9 cellular contexts compared by ENCODE assay signal in the genomic region with DNA sequence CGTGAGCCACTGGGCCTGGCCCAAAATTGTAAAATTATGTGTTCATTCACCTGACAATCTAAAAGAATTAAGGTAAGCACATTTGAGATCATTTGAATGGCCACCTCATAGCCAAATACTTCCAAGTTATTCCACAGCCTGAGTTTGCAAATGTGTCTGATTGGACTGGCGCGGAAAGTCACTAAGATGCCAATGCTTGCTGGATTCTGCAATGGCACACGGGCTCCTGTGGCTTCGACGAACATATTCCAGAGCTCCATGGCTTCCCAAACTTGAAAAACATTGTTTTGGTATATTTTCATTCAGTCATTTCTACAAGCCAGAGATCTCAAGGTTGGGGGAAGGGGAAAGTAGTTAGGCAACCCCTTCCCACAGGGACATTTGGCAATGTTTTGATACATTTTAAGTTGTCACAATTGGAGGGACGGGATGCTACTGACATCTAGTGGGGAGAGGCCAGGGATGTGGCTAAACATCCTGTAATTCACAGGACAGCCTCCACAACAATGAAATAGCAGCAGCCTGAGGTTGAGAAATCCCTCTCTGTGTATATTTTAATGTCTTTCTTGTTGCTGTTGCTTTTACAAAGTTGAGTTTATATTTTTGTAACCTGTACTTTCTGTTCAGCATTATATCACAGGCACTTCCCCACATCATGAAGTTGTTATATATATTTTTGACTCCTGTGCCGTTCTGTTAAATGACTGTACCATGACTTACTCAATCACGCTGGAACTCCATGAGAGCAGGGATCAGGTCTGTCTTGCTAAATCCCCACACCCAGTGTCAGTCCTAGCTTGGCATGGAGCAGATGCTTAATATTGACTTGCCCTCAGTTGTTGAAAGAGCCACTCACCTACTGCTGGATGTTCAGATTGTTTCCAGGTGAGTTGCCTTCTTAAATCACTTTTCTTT. TPM values are rescaled to one million over a fixed set of nuclear protein-coding genes. Genes with fewer than 3 reads are reported as not detected.
A peak's percentile ranks its signal among the peaks of the same experiment; 100 is the strongest.
DNase-seq lines count a peak whose midpoint lies in the region; ATAC-seq, FAIRE-seq and TF ChIP-seq lines count a peak whose summit lies in the region.
"Had no signal": no experiment of that assay in that cellular context is flagged by ENCODE, and none has a peak within 500 bp of the region (broad histone marks: within the 10 kb centered on the region; RNA-seq: fewer than 3 reads in every experiment).

No MANE protein-coding gene starts in this region.

- no peak overlapping the region for H3K27ac ChIP-seq in 22Rv1
- H3K27ac ChIP-seq in pancreas, result no peak overlapping the region

- H3K4me3 ChIP-seq in foreskin fibroblast (ENCODE audit: low read depth in 1 of 2, low read length in 2 of 2) (no peak overlapping the region), pancreas (no peak overlapping the region)

- POLR2A ChIA-PET in GM10248 (lab: Yijun Ruan, JAX), result interaction anchor here (0.7 kb wide), 1 partner anchor 929 kb away, joined by 5 read pairs; no protein-coding TSS in a partner anchor

- peaks cover 2 to 12% (median 4%) of the 10 kb centered on the region in 3 donors for H3K4me1 ChIP-seq in pancreas

- CTCF ChIA-PET in GM10248 (lab: Yijun Ruan, JAX), result interaction anchor here (0.7 to 1.2 kb wide), 5 partner anchors 10 to 1218 kb away, joined by 3 read pairs; no protein-coding TSS in a partner anchor

- ATAC-seq in HG02981 (IDR thresholded peaks at IDR 0.05; ENCODE audit: unreplicated experiment) (peak; percentile 86), pancreas (peak; percentile 89 to 97 (median 94))

- DNase-seq in GM10248 (ENCODE audit: extremely low spot score), result peak; percentile 24
- DNase-seq in NCI-H446 (lab: John Stamatoyannopoulos, UW), result peak; percentile 54 to 71
- peak; percentile 40 to 52 for DNase-seq in activated CD4-positive, alpha-beta T cell treated with anti-CD3 and anti-CD28 coated beads, Interleukin-2, amount 50 U/mL, for 48 hours
- DNase-seq in foreskin fibroblast, result peak; percentile 56 to 87
- peak in 3 of 6 donors; percentile 42 to 73 (median 54) for DNase-seq in pancreas
- DNase-seq in GM19240 (ENCODE audit: insufficient read length, low spot score), result no peak

- no peaks in the 10 kb centered on the region for H3K36me3 ChIP-seq in pancreas

- no peaks in the 10 kb centered on the region for H3K9me3 ChIP-seq in pancreas

- intact Hi-C loops in pancreas (cut with DNase I), result loop anchor here in 1 of 3 donors (10.0 kb wide), 1 partner anchor 72 kb away; no protein-coding TSS in a partner anchor

- H3K27me3 ChIP-seq in pancreas, result no peaks in the 10 kb centered on the region

- TF ChIP-seq CTCF in 22Rv1 (IDR thresholded peaks at IDR 0.05) (peak; percentile 91), GM10248 (IDR thresholded peaks at IDR 0.05; ENCODE audit: control extremely low read depth, extremely low read depth, low read depth, missing control alignments) (peak; percentile 77), foreskin fibroblast (IDR thresholded peaks at IDR 0.05; ENCODE audit: low read depth, low read length) (peak; percentile 84), pancreas (IDR thresholded peaks at IDR 0.05) (peak; percentile 34 to 64 (median 60))

- no peak for FAIRE-seq in pancreas (lab: Jason Lieb, UNC)
- FAIRE-seq: GM18507 had no signal

- WGBS in pancreas, 2 donors, result 67 to 74% methylated on average over 9 of the region's 9 CpGs

RNA-seq across cellular contexts. Expression of gene COL4A4, which starts 56.9 kb away (rescaled TPM):
- 1 to 10 TPM in 5 of 6 donors, under 1 TPM in 1; 0.88 to 5.7 (median 4.2) TPM for total RNA-seq in pancreas
- polyA plus RNA-seq in pancreas, result 1 to 10 TPM in 1 of 2 donors, under 1 TPM in 1; 0.75 to 1.3 TPM

RNA-seq across cellular contexts. Expression of gene COL4A3, which starts 57.3 kb away (rescaled TPM):
- total RNA-seq in pancreas, result 1 to 10 TPM in 5 of 6 donors, under 1 TPM in 1; 0.38 to 4.9 (median 3.2) TPM
- polyA plus RNA-seq in pancreas, result 1 to 10 TPM; 1.6 to 3.2 TPM
